7 cellular contexts compared by ENCODE assay signal in genomic region chr12:96908170-96908675, GRCh38. TPM values are rescaled to one million over a fixed set of nuclear protein-coding genes. Genes with fewer than 3 reads are reported as not detected.
A peak's percentile ranks its signal among the peaks of the same experiment; 100 is the strongest.
DNase-seq lines count a peak whose midpoint lies in the region; ATAC-seq, FAIRE-seq and TF ChIP-seq lines count a peak whose summit lies in the region.

No MANE protein-coding gene starts in this region.

- TF ChIP-seq CTCF in keratinocyte (optimal IDR thresholded peaks at IDR 0.05 in 1 of 3, IDR thresholded peaks at IDR 0.05 in 1 of 3, conservative IDR thresholded peaks at IDR 0.05 in 1 of 3; ENCODE audit: extremely low read depth in 1 of 3, insufficient read depth in 2 of 3, low read length in 3 of 3), result no peak

- intact Hi-C loops in activated T-helper 2 cell treated with anti-CD3 and anti-CD28 coated beads, Interferon-gamma antibody, Interleukin-2, Interleukin-4, amounts not matched to agents 10 μg/mL and 5 μg/mL and 100 μg/mL, durations not matched to agents 14 hours and 24 hours and 36 hours (cut with micrococcal nuclease), result loop anchor here (5.0 to 10.0 kb wide), 4 partner anchors 79 to 1607 kb away; partner anchors contain the start of genes METAP2 and TMPO

- H3K27ac Mint-ChIP-seq in activated T-helper 2 cell treated with anti-CD3 and anti-CD28 coated beads, Interferon-gamma antibody, Interleukin-2, Interleukin-4, amounts not matched to agents 10 μg/mL and 5 μg/mL and 100 μg/mL, durations not matched to agents 14 hours and 24 hours and 36 hours, result peak overlapping the region; percentile 96

- dilution Hi-C loops in keratinocyte (cut with MboI; ENCODE audit: extremely low pct_ligation_motif_present, low sequenced_read_pairs), result no loop called here

- no peaks in the 10 kb centered on the region for H3K9me3 Mint-ChIP-seq in activated T-helper 2 cell treated with anti-CD3 and anti-CD28 coated beads, Interferon-gamma antibody, Interleukin-2, Interleukin-4, amounts not matched to agents 10 μg/mL and 5 μg/mL and 100 μg/mL, durations not matched to agents 14 hours and 24 hours and 36 hours

- H4K20me1 ChIP-seq in keratinocyte (ENCODE audit: control insufficient read depth, extremely low read depth, insufficient read depth, low read length), result no peaks in the 10 kb centered on the region

- peaks cover 38% of the 10 kb centered on the region for H3K79me2 ChIP-seq in keratinocyte (ENCODE audit: control insufficient read depth, insufficient read depth, low read length)

- peaks cover 7% of the 10 kb centered on the region for H3K4me1 ChIP-seq in keratinocyte (ENCODE audit: control insufficient read depth, extremely low read depth, insufficient read depth, low read length)

- peaks cover 10% of the 10 kb centered on the region for H3K27me3 Mint-ChIP-seq in activated T-helper 2 cell treated with anti-CD3 and anti-CD28 coated beads, Interferon-gamma antibody, Interleukin-2, Interleukin-4, amounts not matched to agents 10 μg/mL and 5 μg/mL and 100 μg/mL, durations not matched to agents 14 hours and 24 hours and 36 hours (ENCODE audit: low read depth)

- no peaks in the 10 kb centered on the region for H3K9me3 ChIP-seq in keratinocyte (ENCODE audit: control insufficient read depth, low read depth, low read length)

- H3K4me2 ChIP-seq in keratinocyte (ENCODE audit: control insufficient read depth, extremely low read depth, insufficient read depth, low read depth, low read length), result peak overlapping the region; percentile 80

- no peaks in the 10 kb centered on the region for H3K9me1 ChIP-seq in keratinocyte (ENCODE audit: control insufficient read depth, extremely low read depth, insufficient read depth, low read length)

- H3K4me3 Mint-ChIP-seq in activated T-helper 2 cell treated with anti-CD3 and anti-CD28 coated beads, Interferon-gamma antibody, Interleukin-2, Interleukin-4, amounts not matched to agents 10 μg/mL and 5 μg/mL and 100 μg/mL, durations not matched to agents 14 hours and 24 hours and 36 hours (ENCODE audit: low read depth), result peak overlapping the region; percentile 95

- peak; percentile 26 for ATAC-seq in GM18907 (IDR thresholded peaks at IDR 0.05; ENCODE audit: unreplicated experiment)
- peak; percentile 24 for ATAC-seq in HG03442 (IDR thresholded peaks at IDR 0.05; ENCODE audit: unreplicated experiment)

- peak overlapping the region; percentile 62 to 84 (median 72) for H3K4me3 ChIP-seq in keratinocyte (ENCODE audit: control insufficient read depth in 2 of 3, extremely low read depth in 1 of 3, insufficient read depth in 2 of 3, low read depth in 1 of 3, low read length in 3 of 3)

- H3K9ac ChIP-seq in keratinocyte (ENCODE audit: control insufficient read depth, extremely low read depth, insufficient read depth, low read length), result peak overlapping the region; percentile 74

- peak overlapping the region; percentile 95 for H2AFZ ChIP-seq in keratinocyte (ENCODE audit: control insufficient read depth, low read length)

- peaks cover 46% of the 10 kb centered on the region for H3K4me1 Mint-ChIP-seq in activated T-helper 2 cell treated with anti-CD3 and anti-CD28 coated beads, Interferon-gamma antibody, Interleukin-2, Interleukin-4, amounts not matched to agents 10 μg/mL and 5 μg/mL and 100 μg/mL, durations not matched to agents 14 hours and 24 hours and 36 hours (ENCODE audit: low read depth)

- DNase-seq in activated T-helper 2 cell treated with anti-CD3 and anti-CD28 coated beads, Interferon-gamma antibody, Interleukin-2, Interleukin-4, amounts not matched to agents 10 μg/mL and 5 μg/mL and 100 μg/mL, durations not matched to agents 14 hours and 24 hours and 36 hours (ENCODE audit: low spot score), result no peak
- DNase-seq in keratinocyte (ENCODE audit: low read depth, low spot score) (no peak), ecto neural progenitor cell (ENCODE audit: low spot score) (no peak), AG08395 (ENCODE audit: low spot score) (no peak)
- DNase-seq in stimulated activated naive CD4-positive, alpha-beta T cell treated with Interleukin-2 at 50 U/mL for 16 hours (lab: John Stamatoyannopoulos, UW), result peak; percentile 18

- peaks cover 2 to 6% of the 10 kb centered on the region in 2 experiments for H3K36me3 ChIP-seq in keratinocyte (ENCODE audit: control insufficient read depth in 2 of 2, extremely low read depth in 1 of 2, insufficient read depth in 2 of 2, low read length in 2 of 2)

- H3K36me3 Mint-ChIP-seq in activated T-helper 2 cell treated with anti-CD3 and anti-CD28 coated beads, Interferon-gamma antibody, Interleukin-2, Interleukin-4, amounts not matched to agents 10 μg/mL and 5 μg/mL and 100 μg/mL, durations not matched to agents 14 hours and 24 hours and 36 hours (ENCODE audit: low read depth), result peaks cover 43% of the 10 kb centered on the region

- FAIRE-seq in keratinocyte (lab: Jason Lieb, UNC), result no peak

- peak overlapping the region; percentile 68 for H3K27ac ChIP-seq in keratinocyte (ENCODE audit: control insufficient read depth, insufficient read depth, low read length)

- H3K27me3 ChIP-seq in keratinocyte (ENCODE audit: control insufficient read depth, extremely low read depth, insufficient read depth, low read length), result no peaks in the 10 kb centered on the region

RNA-seq across cellular contexts. Expression of gene NEDD1, which starts 1.2 kb away (rescaled TPM):
- 53.7 and 54.2 TPM in 2 replicates for total RNA-seq in activated T-helper 2 cell treated with anti-CD3 and anti-CD28 coated beads, Interferon-gamma antibody, Interleukin-2, Interleukin-4, amounts not matched to agents 10 μg/mL and 5 μg/mL and 100 μg/mL, durations not matched to agents 14 hours and 24 hours and 36 hours
- 20.4 to 44.4 TPM (median 31.7 TPM) in 3 replicates for polyA plus RNA-seq in keratinocyte
- polyA plus RNA-seq in keratinocyte (2011; ENCODE audit: low read depth), result 7.7 TPM
- polyA plus RNA-seq in keratinocyte (2011; cell fraction: cytosol; rRNA removed), result 11.0 and 23.4 TPM in 2 replicates
- 18.8 and 21.9 TPM in 2 replicates for polyA plus RNA-seq in keratinocyte (2011; cell fraction: nucleus; rRNA removed)
- polyA plus RNA-seq in keratinocyte (2012; ENCODE audit: low replicate concordance), result 8.1 and 19.3 TPM in 2 replicates
- polyA minus RNA-seq in keratinocyte, result 23.4 to 83.6 TPM (median 59.6 TPM) in 3 replicates
- polyA minus RNA-seq in keratinocyte (2011; cell fraction: cytosol; rRNA and poly(A)+ RNA removed), result 13.8 TPM
- 23.8 and 53.8 TPM in 2 replicates for polyA minus RNA-seq in keratinocyte (2011; cell fraction: nucleus; rRNA and poly(A)+ RNA removed)
